In the genomic region with DNA sequence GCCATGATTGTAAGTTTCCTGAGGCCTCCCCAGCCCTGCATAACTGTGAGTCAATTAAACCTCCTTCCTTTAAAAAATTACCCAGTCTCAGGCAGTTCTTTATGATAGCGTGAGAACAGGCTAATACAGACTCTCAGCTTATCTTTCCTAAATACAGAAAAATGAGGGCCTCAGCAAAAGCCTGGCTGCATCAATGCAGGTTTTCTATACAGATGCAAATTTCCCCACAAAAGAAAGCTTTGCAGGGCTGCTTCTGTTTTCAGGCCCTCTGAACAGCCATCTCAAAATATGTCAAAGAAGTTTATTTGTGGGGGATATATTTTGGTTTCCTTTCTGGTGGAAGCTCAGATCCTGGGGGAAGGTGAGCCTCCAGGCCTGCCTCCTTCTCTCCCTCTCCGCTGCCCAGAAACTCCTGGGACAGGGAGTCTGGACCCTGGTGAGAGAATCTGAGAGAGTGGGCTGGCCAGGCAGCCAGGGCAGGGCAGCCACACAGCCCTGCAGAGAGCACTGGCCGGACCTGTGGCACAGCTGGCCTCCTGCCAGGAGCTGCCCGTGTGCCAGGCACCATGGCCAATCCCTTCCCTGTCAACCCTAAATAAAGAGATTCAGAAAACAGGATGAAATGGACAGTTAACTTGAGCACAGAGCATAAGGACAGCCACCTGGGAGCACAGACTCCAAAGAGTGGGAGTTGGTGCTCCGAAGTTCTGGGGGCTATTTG, we compare ENCODE assay signal across 18 cellular contexts. TPM values are rescaled to one million over a fixed set of nuclear protein-coding genes. Genes with fewer than 3 reads are reported as not detected.
A peak's percentile ranks its signal among the peaks of the same experiment; 100 is the strongest.
DNase-seq lines count a peak whose midpoint lies in the region; ATAC-seq and TF ChIP-seq lines count a peak whose summit lies in the region.
"Had no signal": no experiment of that assay in that cellular context is flagged by ENCODE, and none has a peak within 500 bp of the region (broad histone marks: within the 10 kb centered on the region; RNA-seq: fewer than 3 reads in every experiment).

No MANE protein-coding gene starts in this region.

- 53 to 56% methylated on average over 2 to 5 of the region's 5 CpGs for WGBS in body of pancreas, 2 donors

- H3K27ac ChIP-seq in body of pancreas, result no peak overlapping the region
- H3K27ac ChIP-seq: BLaER1 treated with 17β-estradiol and CSF1 and Interleukin-3, amounts not matched to agents 10 nM and 100 nM; PC-9; SJCRH30 had no signal

- TF ChIP-seq CTCF in body of pancreas (IDR thresholded peaks at IDR 0.05), result no peak

- intact Hi-C loops in body of pancreas (cut with DNase I), result no loop called here

- no peaks in the 10 kb centered on the region for H3K4me1 Mint-ChIP-seq in immature natural killer cell

- no peak overlapping the region for H3K4me3 Mint-ChIP-seq in immature natural killer cell
- H3K4me3 Mint-ChIP-seq: CD8-positive, alpha-beta T cell had no signal

- no peaks in the 10 kb centered on the region for H3K9me3 ChIP-seq in body of pancreas

- TF ChIP-seq POLR2A in body of pancreas (IDR thresholded peaks at IDR 0.05), result no peak

- H3K27me3 Mint-ChIP-seq in immature natural killer cell (ENCODE audit: low read depth in 3 of 3), result peaks cover 2 to 4% (median 3%) of the 10 kb centered on the region in 3 donors

- no peaks in the 10 kb centered on the region for H3K27me3 ChIP-seq in body of pancreas
- H3K27me3 ChIP-seq: BLaER1 treated with 17β-estradiol and CSF1 and Interleukin-3, amounts not matched to agents 10 nM and 100 nM; SJCRH30 had no signal

- H3K27ac Mint-ChIP-seq in immature natural killer cell, result no peak overlapping the region
- H3K27ac Mint-ChIP-seq: CD8-positive, alpha-beta T cell had no signal

- H3K9me3 Mint-ChIP-seq in immature natural killer cell, result no peaks in the 10 kb centered on the region
- H3K9me3 Mint-ChIP-seq: CD8-positive, alpha-beta T cell had no signal

- no peak for ATAC-seq in body of pancreas
- no peak for ATAC-seq in GM21528 (IDR thresholded peaks at IDR 0.05; ENCODE audit: low FRiP score, unreplicated experiment)
- ATAC-seq: CD8-positive, alpha-beta T cell had no signal

- H3K4me1 ChIP-seq in body of pancreas, result no peaks in the 10 kb centered on the region
- H3K4me1 ChIP-seq: BLaER1 treated with 17β-estradiol and CSF1 and Interleukin-3, amounts not matched to agents 10 nM and 100 nM had no signal

- in situ Hi-C loops in G401 (cut with HindIII; ENCODE audit: low sequenced_read_pairs), result loop anchor here (5.0 kb wide), 1 partner anchor 45 kb away; no protein-coding TSS in a partner anchor

- H3K36me3 Mint-ChIP-seq in immature natural killer cell, result no peaks in the 10 kb centered on the region
- H3K36me3 Mint-ChIP-seq: CD8-positive, alpha-beta T cell had no signal

- H3K4me3 ChIP-seq in body of pancreas, result no peak overlapping the region
- H3K4me3 ChIP-seq: BLaER1 treated with 17β-estradiol and CSF1 and Interleukin-3, amounts not matched to agents 10 nM and 100 nM; PC-9; SJCRH30 had no signal

- DNase-seq in COLO668 (lab: John Stamatoyannopoulos, UW; ENCODE audit: unreplicated experiment) (peak; percentile 7), G401 (ENCODE audit: low spot score) (peak; percentile 57), body of pancreas (peak in 3 of 4 donors; percentile 27 to 66 (median 50)), midbrain (lab: John Stamatoyannopoulos, UW) (peak; percentile 17), putamen (ENCODE audit: low spot score) (no peak), immature natural killer cell (no peak), NCI-H1048 (lab: John Stamatoyannopoulos, UW) (no peak)
- DNase-seq: CD8-positive, alpha-beta T cell; DMS79; KG1; NCI-H1694 treated with DMSO at 0.1 percent for 48 hours; NCI-H2227 treated with DMSO at 0.1 percent for 48 hours; NCI-H510A treated with DMSO at 0.1 percent for 48 hours; NCI-H82; PC-9; SJCRH30 had no signal

- H3K36me3 ChIP-seq in body of pancreas (replicated peaks in 1 of 2; ENCODE audit: insufficient read depth in 1 of 2, low read depth in 2 of 2), result no peaks in the 10 kb centered on the region
- H3K36me3 ChIP-seq: BLaER1 treated with 17β-estradiol and CSF1 and Interleukin-3, amounts not matched to agents 10 nM and 100 nM; SJCRH30 had no signal

RNA-seq across cellular contexts. Expression of gene AGXT, which starts 21.6 kb away (rescaled TPM):
- total RNA-seq in G401 (2014; rRNA removed; shearing (Covaris generic)), result not detected in 2 replicates
- total RNA-seq in body of pancreas, result 1 to 10 TPM in 1 of 2 donors, not detected in 1; 1.6 TPM
- polyA plus RNA-seq in immature natural killer cell, result not detected
- total RNA-seq: CD8-positive, alpha-beta T cell; PC-9 had no signal

RNA-seq across cellular contexts. Expression of gene KIF1A, which starts 27.0 kb away (rescaled TPM):
- 15.3 and 24.9 TPM in 2 replicates for total RNA-seq in G401 (2014; rRNA removed; shearing (Covaris generic))
- 10 to 100 TPM; 51.9 to 79.1 TPM for total RNA-seq in body of pancreas
- polyA plus RNA-seq in immature natural killer cell, result not detected
- total RNA-seq: CD8-positive, alpha-beta T cell; PC-9 had no signal

RNA-seq across cellular contexts. Expression of gene MAB21L4, which starts 48.9 kb away (rescaled TPM):
- not detected in 2 replicates for total RNA-seq in G401 (2014; rRNA removed; shearing (Covaris generic))
- total RNA-seq in body of pancreas, result under 1 TPM in 1 of 2 donors, not detected in 1; 0.26 TPM
- polyA plus RNA-seq in immature natural killer cell, result not detected
- total RNA-seq: CD8-positive, alpha-beta T cell had no signal

RNA-seq across cellular contexts. Expression of gene CROCC2, which starts 59.1 kb away (rescaled TPM):
- total RNA-seq in G401 (2014; rRNA removed; shearing (Covaris generic)), result not detected in 2 replicates
- under 1 TPM in 1 of 2 donors, not detected in 1; under 0.01 TPM for total RNA-seq in body of pancreas
- not detected for polyA plus RNA-seq in immature natural killer cell
- total RNA-seq: CD8-positive, alpha-beta T cell; PC-9 had no signal

Comparison
In these comparisons a context has a peak if more than half of its experiments do, and no peak if none do; other contexts are left out.
1. DNase-seq: peak in COLO668 (single experiment), G401 (single experiment), body of pancreas (3 of 4) and midbrain (single experiment); none in putamen (single experiment), immature natural killer cell (0 of 3) and NCI-H1048 (single experiment).